Comparison of ENCODE assay signal across 16 cellular contexts in the genomic region with DNA sequence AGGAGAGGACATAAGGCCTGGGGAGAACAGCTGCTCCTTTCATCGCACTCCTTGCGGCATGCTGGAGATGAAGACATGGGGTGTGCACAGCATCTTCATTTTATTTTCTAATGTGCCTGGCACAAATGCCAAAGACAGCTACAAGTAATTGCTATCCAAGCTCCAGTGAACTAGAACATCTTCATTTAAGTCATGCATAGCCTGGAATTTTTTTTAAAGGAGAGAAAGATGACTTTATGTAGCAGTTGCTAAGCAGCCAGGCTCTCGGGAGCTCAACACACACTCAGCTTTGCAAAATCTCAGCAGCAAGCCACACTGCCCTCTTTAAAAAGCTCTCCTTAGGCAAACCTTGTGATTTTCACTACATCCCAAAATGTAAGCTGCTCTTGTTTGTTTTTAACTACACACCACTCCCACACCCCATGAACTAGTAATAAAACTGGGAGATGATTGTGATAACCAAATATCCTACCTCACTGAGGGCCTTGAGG.
A peak's percentile ranks its signal among the peaks of the same experiment; 100 is the strongest.
DNase-seq lines count a peak whose midpoint lies in the region; ATAC-seq and TF ChIP-seq lines count a peak whose summit lies in the region.
"Had no signal": no experiment of that assay in that cellular context is flagged by ENCODE, and none has a peak within 500 bp of the region (broad histone marks: within the 10 kb centered on the region; RNA-seq: fewer than 3 reads in every experiment).

No MANE protein-coding gene starts in this region.

- no peak overlapping the region for H2AK5ac ChIP-seq in IMR-90 (ENCODE audit: low read depth, low read length)

- H3K27me3 ChIP-seq in IMR-90 (ENCODE audit: control insufficient read depth, insufficient read depth, low read length): no peaks in the 10 kb centered on the region

- H3K4me1 Mint-ChIP-seq in endothelial cell (ENCODE audit: unreplicated experiment): no peaks in the 10 kb centered on the region
- H3K4me1 Mint-ChIP-seq: activated naive CD8-positive, alpha-beta T cell treated with anti-CD3 and anti-CD28 coated beads, Interleukin-2, amount 50 U/mL, for 24 hours had no signal

- no peak overlapping the region for H3K23ac ChIP-seq in IMR-90 (ENCODE audit: low read depth, low read length)

- no peak overlapping the region for H2AFZ ChIP-seq in IMR-90 (replicated peaks; ENCODE audit: low read length, poor library complexity)

- H3K56ac ChIP-seq in IMR-90 (ENCODE audit: extremely low read depth, insufficient read depth, low read length): no peak overlapping the region

- DNase-seq in IMR-90 (peak; percentile 7), cardiac fibroblast (ENCODE audit: low read depth in 2 of 2) (peak; percentile 15), midbrain (lab: John Stamatoyannopoulos, UW) (peak; percentile 8), endothelial cell (ENCODE audit: low spot score) (no peak), AG08395 (ENCODE audit: low spot score) (no peak), COLO829 (ENCODE audit: low spot score) (no peak)
- no peak for DNase-seq in activated CD8-positive, alpha-beta memory T cell treated with anti-CD3 and anti-CD28 coated beads for 24 hours
- DNase-seq: activated naive CD8-positive, alpha-beta T cell treated with anti-CD3 and anti-CD28 coated beads, Interleukin-2, amount 50 U/mL, for 24 hours; activated T-cell treated with anti-CD3 and anti-CD28 coated beads, Interleukin-2, amount 50 U/mL, for 4 hours; DMS153; KG1; left ventricle myocardium superior; NCI-H146; SHP77 treated with DMSO at 0.1 percent for 48 hours had no signal

- no peak overlapping the region for H3K14ac ChIP-seq in IMR-90 (replicated peaks; ENCODE audit: low read depth, low read length)

- in situ Hi-C loops in IMR-90 (cut with MboI; ENCODE audit: low sequenced_read_pairs): no loop called here

- no TSS peak for BruUV-seq in IMR-90 (replicated peaks; lab: Mats Ljungman, UMichigan)

- POLR2A ChIA-PET in IMR-90 (lab: Charles Lee; ENCODE audit: unreplicated experiment): no interaction called here

- H4K91ac ChIP-seq in IMR-90 (ENCODE audit: insufficient read depth, low read depth, low read length): no peak overlapping the region

- H3K27ac ChIP-seq in 22Rv1 (peak overlapping the region; percentile 28; the same call in 1 of the 2 replicates), IMR-90 (ENCODE audit: insufficient read depth, low read length) (no peak overlapping the region)

- CTCF ChIA-PET in IMR-90 (lab: Yijun Ruan, JAX): no interaction called here

- no peak overlapping the region for H3K4me2 ChIP-seq in IMR-90 (ENCODE audit: low read depth, low read length)

- H3K4me3 Mint-ChIP-seq in endothelial cell (ENCODE audit: unreplicated experiment): no peak overlapping the region
- H3K4me3 Mint-ChIP-seq: activated naive CD8-positive, alpha-beta T cell treated with anti-CD3 and anti-CD28 coated beads, Interleukin-2, amount 50 U/mL, for 24 hours; activated T-cell treated with anti-CD3 and anti-CD28 coated beads, Interleukin-2, amount 50 U/mL, for 4 hours; stimulated activated naive CD8-positive, alpha-beta T cell treated with anti-CD3 and anti-CD28 coated beads, Interleukin-15, Interleukin-2, amounts not matched to agents 100 ng/mL and 50 ng/mL, for 24 hours had no signal

- H2BK120ac ChIP-seq in IMR-90 (ENCODE audit: low read depth, low read length): no peak overlapping the region

- H2BK5ac ChIP-seq in IMR-90 (ENCODE audit: low read depth, low read length, poor library complexity, severe bottlenecking): no peak overlapping the region

- no peak for ATAC-seq in IMR-90 (ENCODE audit: low read depth)
- ATAC-seq: activated naive CD8-positive, alpha-beta T cell treated with anti-CD3 and anti-CD28 coated beads, Interleukin-2, amount 50 U/mL, for 24 hours; activated T-cell treated with anti-CD3 and anti-CD28 coated beads, Interleukin-2, amount 50 U/mL, for 4 hours; left ventricle myocardium superior had no signal

- H3K9me1 ChIP-seq in IMR-90 (ENCODE audit: insufficient read depth, low read length): no peaks in the 10 kb centered on the region; the same call in 1 of the 2 replicates

- no peak overlapping the region for H2AK9ac ChIP-seq in IMR-90 (replicated peaks; ENCODE audit: low read depth, low read length, poor library complexity)

- H3K36me3 Mint-ChIP-seq in endothelial cell (ENCODE audit: low read depth, unreplicated experiment): no peaks in the 10 kb centered on the region

- dilution Hi-C loops in IMR-90 (cut with HindIII; ENCODE audit: low sequenced_read_pairs, unreplicated experiment): no loop called here

- no peak overlapping the region for H3K4ac ChIP-seq in IMR-90 (ENCODE audit: low read depth, low read length)

- no peaks in the 10 kb centered on the region for H3K9me3 ChIP-seq in IMR-90 (ENCODE audit: control insufficient read depth, insufficient read depth, low read length)

- WGBS in IMR-90 (ENCODE audit: extremely low coverage in 2 of 2, insufficient read length in 1 of 2), 2 experiments: no CpG with 5 or more reads among the region's 3 CpGs

- H3K27me3 Mint-ChIP-seq in endothelial cell (ENCODE audit: unreplicated experiment): peaks cover 2% of the 10 kb centered on the region
- H3K27me3 Mint-ChIP-seq: stimulated activated naive CD8-positive, alpha-beta T cell treated with anti-CD3 and anti-CD28 coated beads, Interleukin-15, Interleukin-2, amounts not matched to agents 100 ng/mL and 50 ng/mL, for 24 hours had no signal

- no peak overlapping the region for H4K5ac ChIP-seq in IMR-90 (ENCODE audit: low read depth, low read length)

- H2BK15ac ChIP-seq in IMR-90 (ENCODE audit: low read depth, low read length): no peak overlapping the region

- no peak overlapping the region for H3K27ac Mint-ChIP-seq in endothelial cell (ENCODE audit: unreplicated experiment)
- H3K27ac Mint-ChIP-seq: activated naive CD8-positive, alpha-beta T cell treated with anti-CD3 and anti-CD28 coated beads, Interleukin-2, amount 50 U/mL, for 24 hours; stimulated activated naive CD8-positive, alpha-beta T cell treated with anti-CD3 and anti-CD28 coated beads, Interleukin-15, Interleukin-2, amounts not matched to agents 100 ng/mL and 50 ng/mL, for 24 hours had no signal

- no peaks in the 10 kb centered on the region for H3K9me3 Mint-ChIP-seq in endothelial cell (ENCODE audit: unreplicated experiment)
- H3K9me3 Mint-ChIP-seq: activated naive CD8-positive, alpha-beta T cell treated with anti-CD3 and anti-CD28 coated beads, Interleukin-2, amount 50 U/mL, for 24 hours; activated T-cell treated with anti-CD3 and anti-CD28 coated beads, Interleukin-2, amount 50 U/mL, for 4 hours; stimulated activated naive CD8-positive, alpha-beta T cell treated with anti-CD3 and anti-CD28 coated beads, Interleukin-15, Interleukin-2, amounts not matched to agents 100 ng/mL and 50 ng/mL, for 24 hours had no signal

- TF ChIP-seq CTCF in 22Rv1 (IDR thresholded peaks at IDR 0.05) (no peak), IMR-90 (conservative IDR thresholded peaks at IDR 0.05; ENCODE audit: low read depth, low read length) (no peak), cardiac fibroblast (IDR thresholded peaks at IDR 0.05; ENCODE audit: low read depth, low read length) (no peak), endothelial cell (IDR thresholded peaks at IDR 0.05; ENCODE audit: unreplicated experiment) (no peak)

- no peaks in the 10 kb centered on the region for H3K79me1 ChIP-seq in IMR-90 (ENCODE audit: low read depth in 1 of 2, low read length in 2 of 2)

- H3K4me3 ChIP-seq in IMR-90 (ENCODE audit: insufficient read depth, low read depth, low read length) (no peak overlapping the region), cardiac fibroblast (replicated peaks in 1 of 2; ENCODE audit: low read depth in 2 of 2, low read length in 2 of 2) (no peak overlapping the region)

- intact Hi-C loops in IMR-90 (cut with micrococcal nuclease): no loop called here

- no peak for TF ChIP-seq POLR2A in IMR-90 (IDR thresholded peaks at IDR 0.05; ENCODE audit: low read depth, low read length)

- H4K20me1 ChIP-seq in IMR-90 (ENCODE audit: insufficient read depth, low read length): no peaks in the 10 kb centered on the region

- no peak overlapping the region for H4K8ac ChIP-seq in IMR-90 (ENCODE audit: low read depth in 2 of 2, low read length in 2 of 2)

- no peak overlapping the region for H2BK20ac ChIP-seq in IMR-90 (ENCODE audit: low read depth, low read length)

- TF ChIP-seq RAD21 in IMR-90 (IDR thresholded peaks at IDR 0.05; ENCODE audit: low read length): no peak

- H3K9ac ChIP-seq in IMR-90 (ENCODE audit: low read depth, low read length): no peak overlapping the region

- no peaks in the 10 kb centered on the region for H3K36me3 ChIP-seq in IMR-90 (ENCODE audit: control insufficient read depth, insufficient read depth, low read length)

- no peak overlapping the region for H3K18ac ChIP-seq in IMR-90 (ENCODE audit: low read depth, low read length)

- H3K4me1 ChIP-seq in IMR-90 (ENCODE audit: control insufficient read depth, insufficient read depth, low read length): no peaks in the 10 kb centered on the region

TF ChIP-seq in IMR-90, 13 proteins besides CTCF, POLR2A, EP300 and RAD21 (continues in another document):
- TF ChIP-seq MXI1 (IDR thresholded peaks at IDR 0.05; ENCODE audit: borderline replicate concordance, low read depth, low read length) (no peak), MAZ (IDR thresholded peaks at IDR 0.05; ENCODE audit: borderline replicate concordance, low read depth, low read length) (no peak), NFE2L2 (IDR thresholded peaks at IDR 0.05; ENCODE audit: low read depth, low read length) (no peak), RFX5 (IDR thresholded peaks at IDR 0.05; ENCODE audit: low read depth, low read length) (no peak), BHLHE40 (IDR thresholded peaks at IDR 0.05; ENCODE audit: low read depth, low read length) (no peak), RCOR1 (IDR thresholded peaks at IDR 0.05; ENCODE audit: insufficient replicate concordance, low read length) (no peak), CHD1 (IDR thresholded peaks at IDR 0.05; ENCODE audit: low read depth, low read length) (no peak), USF2 (IDR thresholded peaks at IDR 0.05; ENCODE audit: low read depth, low read length) (no peak), SMC3 (IDR thresholded peaks at IDR 0.05; ENCODE audit: low read depth, low read length) (no peak), CEBPB (IDR thresholded peaks at IDR 0.05; ENCODE audit: low read depth, low read length) (no peak)

Comparison
In these comparisons a context has a peak if more than half of its experiments do, and no peak if none do; other contexts are left out.
1. DNase-seq: peak in IMR-90 (single experiment), cardiac fibroblast (2 of 2) and midbrain (single experiment); none in endothelial cell (single experiment), activated CD8-positive, alpha-beta memory T cell treated with anti-CD3 and anti-CD28 coated beads for 24 hours (single experiment), AG08395 (single experiment) and COLO829 (single experiment).